ENCODE assay signal across 31 cellular contexts in the genomic region with DNA sequence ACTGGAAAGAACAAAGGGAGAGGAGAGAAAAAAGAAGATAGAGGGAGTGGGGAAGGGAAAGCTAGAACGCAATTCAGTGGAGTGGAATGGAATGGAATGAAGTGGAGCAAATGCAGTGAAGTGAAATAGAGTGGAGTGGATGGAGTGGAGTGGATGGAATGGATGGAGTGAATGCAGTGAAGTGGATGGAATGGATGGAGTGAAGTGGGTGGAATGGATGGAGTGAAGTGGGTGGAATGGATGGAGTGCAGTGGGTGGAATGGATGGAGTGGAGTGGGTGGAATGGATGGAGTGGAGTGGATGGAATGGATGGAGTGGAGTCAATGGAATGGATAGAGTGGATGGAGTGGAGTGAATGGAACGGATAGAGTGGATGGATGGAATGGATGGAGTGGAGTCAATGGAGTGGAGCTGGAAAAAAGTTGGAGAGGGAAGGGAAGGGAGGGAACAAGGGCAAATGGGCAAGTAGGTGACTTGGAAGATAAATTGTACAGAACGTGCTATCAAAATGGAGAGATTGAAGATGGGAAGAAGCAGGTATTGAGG. TPM values are rescaled to one million over a fixed set of nuclear protein-coding genes. Genes with fewer than 3 reads are reported as not detected.
"Had no signal": no experiment of that assay in that cellular context is flagged by ENCODE, and none has a peak within 500 bp of the region (broad histone marks: within the 10 kb centered on the region; RNA-seq: fewer than 3 reads in every experiment).

No MANE protein-coding gene starts in this region.

- H3K79me2 ChIP-seq: hepatocyte had no signal

- H3K9me3 Mint-ChIP-seq: activated T-helper 17 cell treated with anti-CD3 and anti-CD28 coated beads, Interleukin-2, amount 50 U/mL, for 72 hours had no signal

- H3K27me3 ChIP-seq: colonic mucosa had no signal

- H3K27ac ChIP-seq: colonic mucosa, esophagus muscularis mucosa, hepatocyte, left lung, sigmoid colon, upper lobe of right lung had no signal

- H3K9me3 ChIP-seq: colonic mucosa, upper lobe of right lung had no signal

- H3K36me3 Mint-ChIP-seq: T-cell had no signal

- ATAC-seq: activated CD4-positive, alpha-beta T cell treated with anti-CD3 and anti-CD28 coated beads for 36 hours; activated T-helper 17 cell treated with anti-CD3 and anti-CD28 coated beads, Interleukin-2, amount 50 U/mL, for 72 hours; left lung; naive thymus-derived CD4-positive, alpha-beta T cell; T-cell; upper lobe of right lung had no signal

- H2AFZ ChIP-seq: hepatocyte had no signal

- H3K4me2 ChIP-seq: hepatocyte had no signal

- H3K4me3 ChIP-seq: colonic mucosa, esophagus muscularis mucosa, hepatocyte, left lung, lung, sigmoid colon, upper lobe of right lung had no signal

- H3K27me3 Mint-ChIP-seq: activated naive CD8-positive, alpha-beta T cell treated with anti-CD3 and anti-CD28 coated beads for 36 hours had no signal

- DNase-seq: activated B cell treated with CpG ODN at 0.5 μM for 24 hours; activated CD4-positive, alpha-beta T cell treated with anti-CD3 and anti-CD28 coated beads for 36 hours; activated CD4-positive, alpha-beta T cell treated with anti-CD3 and anti-CD28 coated beads, Interleukin-2, amount 50 U/mL, for 4 hours; activated CD8-positive, alpha-beta memory T cell treated with anti-CD3 and anti-CD28 coated beads for 24 hours; activated CD8-positive, alpha-beta memory T cell treated with anti-CD3 and anti-CD28 coated beads, Interleukin-2, amount 50 U/mL, for 4 hours; activated naive CD4-positive, alpha-beta T cell; activated naive CD8-positive, alpha-beta T cell treated with anti-CD3 and anti-CD28 coated beads for 36 hours; activated T-cell treated with anti-CD3 and anti-CD28 coated beads, Interleukin-2, amount 50 U/mL, for 24 hours; amygdala; colonic mucosa; glutamatergic neuron; kidney glomerular epithelial cell; left lung; naive thymus-derived CD4-positive, alpha-beta T cell; sigmoid colon; stimulated activated CD4-positive, alpha-beta T cell treated with anti-CD3 and anti-CD28 coated beads, Interleukin-2, amount 100 ng/mL, for 48 hours; stimulated activated naive CD4-positive, alpha-beta T cell treated with Interleukin-2 at 50 U/mL for 16 hours; T-cell; T-helper 9 cell; upper lobe of right lung had no signal

- H3K27ac Mint-ChIP-seq: activated B cell treated with CpG ODN at 0.5 μM for 24 hours; activated CD4-positive, alpha-beta T cell treated with anti-CD3 and anti-CD28 coated beads for 36 hours; activated naive CD8-positive, alpha-beta T cell treated with anti-CD3 and anti-CD28 coated beads for 36 hours; activated T-cell treated with anti-CD3 and anti-CD28 coated beads, Interleukin-2, amount 50 U/mL, for 24 hours; activated T-helper 17 cell treated with anti-CD3 and anti-CD28 coated beads, Interleukin-2, amount 50 U/mL, for 72 hours; T-cell had no signal

- H3K4me3 Mint-ChIP-seq: activated B cell treated with CpG ODN at 0.5 μM for 24 hours; activated CD4-positive, alpha-beta T cell treated with anti-CD3 and anti-CD28 coated beads for 36 hours; activated naive CD8-positive, alpha-beta T cell treated with anti-CD3 and anti-CD28 coated beads for 36 hours; activated T-cell treated with anti-CD3 and anti-CD28 coated beads, Interleukin-2, amount 50 U/mL, for 24 hours; activated T-helper 17 cell treated with anti-CD3 and anti-CD28 coated beads, Interleukin-2, amount 50 U/mL, for 72 hours; central memory CD8-positive, alpha-beta T cell; naive thymus-derived CD4-positive, alpha-beta T cell; neural crest cell; T-cell had no signal

- H3K4me1 ChIP-seq: colonic mucosa, left lung, sigmoid colon, upper lobe of right lung had no signal

- H3K36me3 ChIP-seq: colonic mucosa, esophagus muscularis mucosa, left lung, sigmoid colon, upper lobe of right lung had no signal

RNA-seq across cellular contexts. Expression of a gene that starts 13.9 kb away (rescaled TPM):
- total RNA-seq: activated B cell treated with CpG ODN at 0.5 μM for 24 hours; activated naive CD8-positive, alpha-beta T cell treated with anti-CD3 and anti-CD28 coated beads for 36 hours; neural crest cell had no signal
- polyA plus RNA-seq: naive thymus-derived CD4-positive, alpha-beta T cell had no signal

RNA-seq across cellular contexts. Expression of a gene that starts 39.5 kb away (rescaled TPM):
- total RNA-seq: activated B cell treated with CpG ODN at 0.5 μM for 24 hours; activated CD4-positive, alpha-beta T cell treated with anti-CD3 and anti-CD28 coated beads for 36 hours; activated naive CD8-positive, alpha-beta T cell treated with anti-CD3 and anti-CD28 coated beads for 36 hours; activated T-helper 17 cell treated with anti-CD3 and anti-CD28 coated beads, Interleukin-2, amount 50 U/mL, for 72 hours; colonic mucosa; esophagus muscularis mucosa; frontal cortex; hepatocyte; left lung; lung; naive thymus-derived CD4-positive, alpha-beta T cell; neural crest cell; omental fat pad; renal cortical epithelial cell; sigmoid colon; subcutaneous adipose tissue; T-cell; upper lobe of right lung had no signal
- polyA plus RNA-seq: hepatocyte; lung; naive thymus-derived CD4-positive, alpha-beta T cell; sigmoid colon; thymus had no signal
